ENCODE assay signal across 23 cellular contexts in the genomic region with DNA sequence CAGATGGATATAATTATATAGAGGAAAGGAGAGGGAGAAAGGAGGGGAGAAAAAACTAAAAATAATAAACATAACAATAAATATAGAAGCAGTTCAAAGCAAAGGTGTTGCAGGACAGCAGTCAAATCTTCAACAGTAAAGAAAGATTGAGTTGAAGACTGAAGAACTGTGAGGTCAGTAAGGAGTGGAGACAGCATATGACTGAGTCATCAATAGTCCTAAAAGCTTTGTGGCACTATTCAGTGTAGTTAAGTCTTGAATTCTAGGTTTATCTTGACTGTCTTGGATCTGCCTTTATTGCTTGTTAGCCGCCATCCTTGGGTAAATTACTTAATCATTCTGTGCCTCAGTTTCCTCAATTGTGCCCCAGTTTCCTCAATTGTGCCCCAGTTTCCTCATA.
DNase-seq lines count a peak whose midpoint lies in the region; ATAC-seq, FAIRE-seq and TF ChIP-seq lines count a peak whose summit lies in the region.
"Had no signal": no experiment of that assay in that cellular context is flagged by ENCODE, and none has a peak within 500 bp of the region (broad histone marks: within the 10 kb centered on the region; RNA-seq: fewer than 3 reads in every experiment).

No MANE protein-coding gene starts in this region.

- H2BK12ac ChIP-seq in H1 (ENCODE audit: low read depth, low read length), result no peak overlapping the region

- in situ Hi-C loops in mammary epithelial cell (cut with MboI; ENCODE audit: low sequenced_read_pairs in 2 of 2), result no loop called here

- H3K4me1 ChIP-seq in mammary epithelial cell (ENCODE audit: insufficient read depth, low read length) (no peaks in the 10 kb centered on the region), breast epithelium (no peaks in the 10 kb centered on the region), PC-3 (ENCODE audit: insufficient read depth, low read length) (peaks cover 10% of the 10 kb centered on the region), H1 (replicated peaks in 1 of 4; ENCODE audit: control insufficient read depth in 3 of 4, insufficient read depth in 4 of 4, low read length in 3 of 4) (peaks cover 0 to 10% (median 4%) of the 10 kb centered on the region in 4 experiments; a peak in 3 of 7 replicates), smooth muscle cell (ENCODE audit: low read depth) (peaks cover 13% of the 10 kb centered on the region)
- H3K4me1 ChIP-seq: Peyer's patch had no signal

- intact Hi-C loops in mammary epithelial cell (cut with micrococcal nuclease) (no loop called here), breast epithelium (cut with DNase I; ENCODE audit: low total_unique reads) (no loop called here), PC-3 (cut with micrococcal nuclease) (loop anchor here (2.0 kb wide), 1 partner anchor 83 kb away; no protein-coding TSS in a partner anchor)

- WGBS in mammary epithelial cell (ENCODE audit: low coverage, missing lambda C conversion rate), result 0% methylated on average over 1 of the region's 1 CpG
- WGBS in H1 (ENCODE audit: extremely low coverage in 1 of 2, insufficient coverage in 1 of 2, insufficient read length in 1 of 2, insufficient replicate concordance in 2 of 2, low coverage in 1 of 2, low lambda C conversion rate in 2 of 2, missing lambda C conversion rate in 1 of 2), 2 experiments, result 72% methylated on average over 1 of the region's 1 CpG; no CpG with 5 or more reads in 1 of the 2 experiments
- WGBS in smooth muscle cell (ENCODE audit: low lambda C conversion rate), result 72% methylated on average over 1 of the region's 1 CpG

- H3K79me2 ChIP-seq in mammary epithelial cell (ENCODE audit: insufficient read depth, low read length) (no peaks in the 10 kb centered on the region), PC-3 (ENCODE audit: low read length) (no peaks in the 10 kb centered on the region), H1 (ENCODE audit: control insufficient read depth in 1 of 2, insufficient read depth in 2 of 2, low read length in 2 of 2) (no peaks in the 10 kb centered on the region), smooth muscle cell (ENCODE audit: low read depth) (no peaks in the 10 kb centered on the region)

- H3K23ac ChIP-seq in H1 (ENCODE audit: insufficient read length), result no peak overlapping the region

- dilution Hi-C loops in mammary epithelial cell (cut with HindIII; ENCODE audit: low sequenced_read_pairs), result no loop called here

- no peak overlapping the region for H4K91ac ChIP-seq in H1 (replicated peaks; ENCODE audit: insufficient read length, low read length)

- DNase-seq in mammary epithelial cell (peak; percentile 18), breast epithelium (ENCODE audit: low spot score in 2 of 2) (no peak), PC-3 (peak; percentile 17), H1 (ENCODE audit: low read depth in 1 of 2, low spot score in 2 of 2) (no peak), smooth muscle cell (lab: John Stamatoyannopoulos, UW; ENCODE audit: unreplicated experiment) (no peak)
- DNase-seq: GF-D8, HCEC 1CT, IMR-90, NCI-H1105, NCI-H146, NCI-H2029, NCI-H226, NCI-H510A treated with DMSO at 0.1 percent for 48 hours, NCI-H82, Peyer's patch, Right ventricle myocardium superior had no signal

- ATAC-seq in PC-3 (peak; percentile 89), GM19023 (IDR thresholded peaks at IDR 0.05; ENCODE audit: unreplicated experiment) (no peak), GM19463 (IDR thresholded peaks at IDR 0.05; ENCODE audit: unreplicated experiment) (no peak), HG02571 (IDR thresholded peaks at IDR 0.05; ENCODE audit: unreplicated experiment) (no peak)

- H3K9me2 ChIP-seq in PC-3 (replicated peaks; ENCODE audit: low read length), result no peaks in the 10 kb centered on the region

- H2BK15ac ChIP-seq in H1 (ENCODE audit: low read length), result no peak overlapping the region

- H3F3A ChIP-seq in PC-3 (ENCODE audit: low read length, unreplicated experiment), result no peaks in the 10 kb centered on the region
- no peaks in the 10 kb centered on the region for H3F3A ChIP-seq in smooth muscle cell (ENCODE audit: low read depth)

- H2BK120ac ChIP-seq in H1 (replicated peaks; ENCODE audit: low read depth, low read length), result peak overlapping the region; percentile 44

- FAIRE-seq in H1 (lab: Jason Lieb, UNC), result no peak
- FAIRE-seq: A204.1, GM19239 had no signal

- no peak overlapping the region for H3K14ac ChIP-seq in H1 (ENCODE audit: insufficient read length)

- no peak for TF ChIP-seq CTCF in mammary epithelial cell (conservative IDR thresholded peaks at IDR 0.05 in 1 of 2, IDR thresholded peaks at IDR 0.05 in 1 of 2; ENCODE audit: extremely low read depth in 1 of 2, insufficient read depth in 1 of 2, low read depth in 1 of 2, low read length in 2 of 2)
- no peak for TF ChIP-seq CTCF in breast epithelium (IDR thresholded peaks at IDR 0.05)
- TF ChIP-seq CTCF in PC-3 (conservative IDR thresholded peaks at IDR 0.05; ENCODE audit: low read depth, low read length), result no peak
- no peak for TF ChIP-seq CTCF in H1 (IDR thresholded peaks at IDR 0.05; ENCODE audit: control extremely low read depth in 1 of 3, insufficient read depth in 1 of 3, low read depth in 1 of 3, low read length in 3 of 3)
- no peak for TF ChIP-seq CTCF in smooth muscle cell (IDR thresholded peaks at IDR 0.05; ENCODE audit: borderline replicate concordance, insufficient read depth, poor library complexity, severe bottlenecking)

- POLR2A ChIA-PET in PC-3 (lab: Charles Lee; ENCODE audit: unreplicated experiment), result no interaction called here
- POLR2A ChIA-PET in H1 (lab: Charles Lee; ENCODE audit: partially characterized antibody), result no interaction called here

- TF ChIP-seq RAD21 in H1 (IDR thresholded peaks at IDR 0.05 in 1 of 2, conservative IDR thresholded peaks at IDR 0.05 in 1 of 2; ENCODE audit: low read depth in 2 of 2, low read length in 2 of 2), result no peak

- H3K4me3 ChIP-seq in mammary epithelial cell (replicated peaks in 1 of 3; ENCODE audit: insufficient read depth in 1 of 3, low read depth in 2 of 3, low read length in 3 of 3) (no peak overlapping the region), breast epithelium (no peak overlapping the region), PC-3 (ENCODE audit: low read length) (no peak overlapping the region), H1 (ENCODE audit: extremely low read depth in 1 of 4, insufficient read depth in 2 of 4, low read depth in 3 of 4, low read length in 4 of 4) (no peak overlapping the region), smooth muscle cell (no peak overlapping the region)
- H3K4me3 ChIP-seq: Peyer's patch had no signal

- no peak overlapping the region for H3K4ac ChIP-seq in H1 (replicated peaks; ENCODE audit: insufficient read length, low read depth, low read length)

- H4K20me1 ChIP-seq in mammary epithelial cell (ENCODE audit: insufficient read depth, low read length), result no peaks in the 10 kb centered on the region
- H4K20me1 ChIP-seq in PC-3 (ENCODE audit: low read length), result no peaks in the 10 kb centered on the region
- no peaks in the 10 kb centered on the region for H4K20me1 ChIP-seq in H1 (replicated peaks in 1 of 2; ENCODE audit: control insufficient read depth in 1 of 2, insufficient read depth in 2 of 2, low read length in 2 of 2)
- H4K20me1 ChIP-seq in smooth muscle cell (ENCODE audit: low read depth), result no peaks in the 10 kb centered on the region

- no peak overlapping the region for H2AK5ac ChIP-seq in H1 (ENCODE audit: low read depth, low read length)

- H3K27me3 ChIP-seq in mammary epithelial cell (ENCODE audit: insufficient read depth, low read length) (no peaks in the 10 kb centered on the region), breast epithelium (no peaks in the 10 kb centered on the region), PC-3 (ENCODE audit: low read length) (no peaks in the 10 kb centered on the region), H1 (replicated peaks in 1 of 4; ENCODE audit: control insufficient read depth in 3 of 4, extremely low read depth in 1 of 4, insufficient read depth in 3 of 4, low read length in 3 of 4) (no peaks in the 10 kb centered on the region), smooth muscle cell (ENCODE audit: low read depth) (no peaks in the 10 kb centered on the region)
- H3K27me3 ChIP-seq: Peyer's patch had no signal

- H2BK5ac ChIP-seq in H1 (ENCODE audit: low read depth, low read length), result no peak overlapping the region

- H3K56ac ChIP-seq in H1 (replicated peaks; ENCODE audit: insufficient read length, low read depth, low read length), result no peak overlapping the region

- H4K8ac ChIP-seq in H1 (ENCODE audit: extremely low read depth, insufficient read depth, low read length), result no peak overlapping the region

- H3K79me1 ChIP-seq in H1 (ENCODE audit: low read depth, low read length), result no peaks in the 10 kb centered on the region

- CTCF ChIA-PET in mammary epithelial cell (lab: Charles Lee; ENCODE audit: low non-redundant PET) (interaction anchor here (0.6 kb wide), 1 partner anchor 9 kb away, joined by 5 read pairs; no protein-coding TSS in a partner anchor), PC-3 (lab: Charles Lee) (no interaction called here), H1 (lab: Charles Lee; ENCODE audit: partially characterized antibody) (no interaction called here)

- H2AFZ ChIP-seq in mammary epithelial cell (ENCODE audit: low read depth, low read length), result no peak overlapping the region
- H2AFZ ChIP-seq in PC-3 (ENCODE audit: low read length), result no peak overlapping the region
- H2AFZ ChIP-seq in H1 (ENCODE audit: low read length), result no peak overlapping the region
- H2AFZ ChIP-seq in smooth muscle cell (ENCODE audit: low read depth), result peak overlapping the region; percentile 65

- no peak overlapping the region for H3K27ac ChIP-seq in mammary epithelial cell (ENCODE audit: insufficient read depth, low read depth, low read length)
- H3K27ac ChIP-seq in breast epithelium, result no peak overlapping the region
- no peak overlapping the region for H3K27ac ChIP-seq in PC-3 (ENCODE audit: low read length)
- no peak overlapping the region for H3K27ac ChIP-seq in H1 (ENCODE audit: low read depth, low read length)
- H3K27ac ChIP-seq in smooth muscle cell (ENCODE audit: low read depth), result peak overlapping the region; percentile 59
- H3K27ac ChIP-seq: C4-2B, KMS-11, Peyer's patch had no signal

- H3K9ac ChIP-seq in mammary epithelial cell (ENCODE audit: insufficient read depth, low read length) (no peak overlapping the region), PC-3 (ENCODE audit: low read length) (no peak overlapping the region), H1 (replicated peaks in 1 of 4; ENCODE audit: extremely low read depth in 1 of 4, low read depth in 3 of 4, low read length in 3 of 4) (no peak overlapping the region), smooth muscle cell (ENCODE audit: low read depth) (no peak overlapping the region)
- H3K9ac ChIP-seq: KMS-11 had no signal

- TF ChIP-seq POLR2A in breast epithelium (IDR thresholded peaks at IDR 0.05), result no peak
- TF ChIP-seq POLR2A in H1 (IDR thresholded peaks at IDR 0.05; ENCODE audit: control extremely low read depth in 1 of 2, low read depth in 2 of 2, low read length in 2 of 2), result no peak

- BruUV-seq in mammary epithelial cell (replicated peaks; lab: Mats Ljungman, UMichigan) (no TSS peak), PC-3 (replicated peaks; lab: Mats Ljungman, UMichigan) (no TSS peak)

- TF ChIP-seq EP300 in H1 (IDR thresholded peaks at IDR 0.05; ENCODE audit: borderline replicate concordance in 1 of 2, low read depth in 2 of 2, low read length in 2 of 2), result no peak

- no peaks in the 10 kb centered on the region for H3K36me3 ChIP-seq in mammary epithelial cell (ENCODE audit: insufficient read depth, low read length)
- no peaks in the 10 kb centered on the region for H3K36me3 ChIP-seq in breast epithelium
- H3K36me3 ChIP-seq in PC-3 (ENCODE audit: low read depth, low read length), result no peaks in the 10 kb centered on the region
- H3K36me3 ChIP-seq in H1 (ENCODE audit: control insufficient read depth in 2 of 4, insufficient read depth in 4 of 4, low read length in 3 of 4), result no peaks in the 10 kb centered on the region; a peak in 1 of 8 replicates
- H3K36me3 ChIP-seq in smooth muscle cell (ENCODE audit: low read depth), result no peaks in the 10 kb centered on the region
- H3K36me3 ChIP-seq: Peyer's patch had no signal

- no peaks in the 10 kb centered on the region for H3K23me2 ChIP-seq in H1 (ENCODE audit: low read depth, low read length)

- H3K4me2 ChIP-seq in mammary epithelial cell (ENCODE audit: insufficient read depth, low read depth, low read length) (no peak overlapping the region), PC-3 (ENCODE audit: low read length) (peak overlapping the region; percentile 13), H1 (ENCODE audit: insufficient read depth in 1 of 2, low read depth in 2 of 2, low read length in 2 of 2) (no peak overlapping the region), smooth muscle cell (peak overlapping the region; percentile 52)
- H3K4me2 ChIP-seq: KMS-11 had no signal

- H4K5ac ChIP-seq in H1 (ENCODE audit: insufficient read length, low read depth, low read length), result peak overlapping the region; percentile 21

- H3K9me3 ChIP-seq in mammary epithelial cell (replicated peaks; ENCODE audit: insufficient read depth, low read length), result no peaks in the 10 kb centered on the region
- no peaks in the 10 kb centered on the region for H3K9me3 ChIP-seq in breast epithelium
- no peaks in the 10 kb centered on the region for H3K9me3 ChIP-seq in PC-3 (ENCODE audit: low read length)
- H3K9me3 ChIP-seq in H1 (ENCODE audit: insufficient read depth in 2 of 2, low read depth in 1 of 2, low read length in 1 of 2), result no peaks in the 10 kb centered on the region
- no peaks in the 10 kb centered on the region for H3K9me3 ChIP-seq in smooth muscle cell (replicated peaks; ENCODE audit: low read depth)
- H3K9me3 ChIP-seq: Peyer's patch had no signal

- peak overlapping the region; percentile 64 for H2BK20ac ChIP-seq in H1 (ENCODE audit: low read length)

- no peak overlapping the region for H3K18ac ChIP-seq in H1 (ENCODE audit: extremely low read depth, low read length)

Comparison
In these comparisons a context has a peak if more than half of its experiments do, and no peak if none do; other contexts are left out.
1. DNase-seq: peak in mammary epithelial cell (single experiment) and PC-3 (single experiment); none in breast epithelium (0 of 2), H1 (0 of 2) and smooth muscle cell (single experiment).
2. H3K4me2 ChIP-seq: peak in PC-3 (single experiment) and smooth muscle cell (single experiment); none in mammary epithelial cell (single experiment) and H1 (0 of 2).